Comparison of ENCODE assay signal across 1 cellular context in the genomic region with DNA sequence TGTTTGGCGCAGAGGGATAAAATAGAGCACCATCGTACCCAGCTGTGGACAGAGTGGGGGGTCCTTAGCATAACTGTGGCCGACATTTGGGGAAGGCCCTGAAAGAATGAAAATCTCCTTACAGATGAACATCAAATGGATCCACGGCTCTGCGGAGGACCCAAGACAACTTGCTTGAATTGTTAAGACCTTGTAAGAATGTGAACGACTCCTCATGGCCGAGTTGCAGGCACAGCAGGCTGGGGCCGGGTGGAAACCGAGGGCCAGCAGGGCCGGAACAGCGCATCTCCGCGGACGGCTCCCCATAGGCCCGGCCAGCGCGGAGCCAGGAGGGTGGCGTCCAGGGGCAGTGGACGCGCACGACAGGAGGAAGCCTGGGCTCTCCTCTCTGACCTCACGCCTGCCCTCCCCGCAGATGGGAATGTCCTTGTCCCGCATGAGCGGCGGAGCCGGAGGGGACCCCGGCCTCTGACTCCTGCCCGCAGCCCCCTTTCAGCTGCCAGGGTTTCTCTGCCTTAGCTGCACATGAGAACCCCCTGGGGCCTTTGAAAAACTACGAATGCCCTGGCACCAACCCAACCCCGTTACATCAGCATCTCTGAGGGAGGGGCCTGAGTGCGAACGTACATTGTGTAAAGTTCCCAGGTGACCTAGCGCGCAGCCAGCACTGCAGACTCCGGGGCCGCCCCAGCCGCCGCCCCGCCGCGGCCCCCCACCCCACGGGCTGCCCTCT.
TF ChIP-seq lines count a peak whose summit lies in the region.

No MANE protein-coding gene starts in this region.

TF ChIP-seq in H1, 55 proteins besides CTCF, POLR2A, EP300 and RAD21:
- TF ChIP-seq TEAD4 (IDR thresholded peaks at IDR 0.05; ENCODE audit: low read depth, low read length) (peak; percentile 79), PHF8 (conservative IDR thresholded peaks at IDR 0.05; ENCODE audit: low read depth, low read length) (no peak), SAP30 (IDR thresholded peaks at IDR 0.05; ENCODE audit: insufficient read depth, insufficient replicate concordance, low read length) (no peak), HDAC2 (IDR thresholded peaks at IDR 0.05; ENCODE audit: borderline replicate concordance in 1 of 2, low read depth in 2 of 2, low read length in 2 of 2) (peak in 1 of 2 experiments; percentile 90; a peak in 1 of 4 replicates), TAF7 (optimal IDR thresholded peaks at IDR 0.05; ENCODE audit: borderline replicate concordance, low read depth, low read length) (peak; percentile 23), KDM4A (IDR thresholded peaks at IDR 0.05; ENCODE audit: low read depth, low read length, severe bottlenecking) (peak; percentile 77), POLR2AphosphoS5 (IDR thresholded peaks at IDR 0.05; ENCODE audit: low read depth, low read length) (peak; percentile 68), FOSL1 (IDR thresholded peaks at IDR 0.05; ENCODE audit: insufficient read depth, low read depth, low read length) (no peak), NANOG (IDR thresholded peaks at IDR 0.05; ENCODE audit: insufficient read depth, low read depth, low read length, poor library complexity, severe bottlenecking) (peak; percentile 95), KDM1A (IDR thresholded peaks at IDR 0.05; ENCODE audit: borderline replicate concordance, low read length) (no peak), SUZ12 (IDR thresholded peaks at IDR 0.05; ENCODE audit: low read length) (peak; percentile 36; the same call in 1 of the 2 replicates), RNF2 (IDR thresholded peaks at IDR 0.05; ENCODE audit: borderline replicate concordance, low read depth, low read length, missing control alignments, poor library complexity, severe bottlenecking) (peak; percentile 32), YY1 (IDR thresholded peaks at IDR 0.05; ENCODE audit: low read depth, low read length) (peak; percentile 79), BCL11A (IDR thresholded peaks at IDR 0.05; ENCODE audit: low read depth in 2 of 2, low read length in 2 of 2) (peak; percentile 5 to 65), SIN3A (conservative IDR thresholded peaks at IDR 0.05 in 1 of 2, IDR thresholded peaks at IDR 0.05 in 1 of 2; ENCODE audit: low read depth in 1 of 2, low read length in 2 of 2) (0 out of 4 replicates have a peak, but pooled peaks of 1 of the 2 experiments have one; percentile 69), ASH2L (IDR thresholded peaks at IDR 0.05; ENCODE audit: low read length) (peak; percentile 67), TAF1 (IDR thresholded peaks at IDR 0.05; ENCODE audit: low read depth, low read length) (no peak), TCF12 (IDR thresholded peaks at IDR 0.05; ENCODE audit: low read depth, low read length) (peak; percentile 83), GABPA (IDR thresholded peaks at IDR 0.05; ENCODE audit: borderline replicate concordance, insufficient read depth, low read length) (peak; percentile 56; the same call in 1 of the 2 replicates), SP1 (IDR thresholded peaks at IDR 0.05; ENCODE audit: low read depth, low read length) (peak; percentile 71), POU5F1 (IDR thresholded peaks at IDR 0.05; ENCODE audit: low read depth, low read length) (peak; percentile 50; the same call in 1 of the 2 replicates)
- TF ChIP-seq, protein P1, sequence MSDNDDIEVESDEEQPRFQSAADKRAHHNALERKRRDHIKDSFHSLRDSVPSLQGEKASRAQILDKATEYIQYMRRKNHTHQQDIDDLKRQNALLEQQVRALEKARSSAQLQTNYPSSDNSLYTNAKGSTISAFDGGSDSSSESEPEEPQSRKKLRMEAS (IDR thresholded peaks at IDR 0.05), result peak; percentile 70
- TF ChIP-seq, protein P2, sequence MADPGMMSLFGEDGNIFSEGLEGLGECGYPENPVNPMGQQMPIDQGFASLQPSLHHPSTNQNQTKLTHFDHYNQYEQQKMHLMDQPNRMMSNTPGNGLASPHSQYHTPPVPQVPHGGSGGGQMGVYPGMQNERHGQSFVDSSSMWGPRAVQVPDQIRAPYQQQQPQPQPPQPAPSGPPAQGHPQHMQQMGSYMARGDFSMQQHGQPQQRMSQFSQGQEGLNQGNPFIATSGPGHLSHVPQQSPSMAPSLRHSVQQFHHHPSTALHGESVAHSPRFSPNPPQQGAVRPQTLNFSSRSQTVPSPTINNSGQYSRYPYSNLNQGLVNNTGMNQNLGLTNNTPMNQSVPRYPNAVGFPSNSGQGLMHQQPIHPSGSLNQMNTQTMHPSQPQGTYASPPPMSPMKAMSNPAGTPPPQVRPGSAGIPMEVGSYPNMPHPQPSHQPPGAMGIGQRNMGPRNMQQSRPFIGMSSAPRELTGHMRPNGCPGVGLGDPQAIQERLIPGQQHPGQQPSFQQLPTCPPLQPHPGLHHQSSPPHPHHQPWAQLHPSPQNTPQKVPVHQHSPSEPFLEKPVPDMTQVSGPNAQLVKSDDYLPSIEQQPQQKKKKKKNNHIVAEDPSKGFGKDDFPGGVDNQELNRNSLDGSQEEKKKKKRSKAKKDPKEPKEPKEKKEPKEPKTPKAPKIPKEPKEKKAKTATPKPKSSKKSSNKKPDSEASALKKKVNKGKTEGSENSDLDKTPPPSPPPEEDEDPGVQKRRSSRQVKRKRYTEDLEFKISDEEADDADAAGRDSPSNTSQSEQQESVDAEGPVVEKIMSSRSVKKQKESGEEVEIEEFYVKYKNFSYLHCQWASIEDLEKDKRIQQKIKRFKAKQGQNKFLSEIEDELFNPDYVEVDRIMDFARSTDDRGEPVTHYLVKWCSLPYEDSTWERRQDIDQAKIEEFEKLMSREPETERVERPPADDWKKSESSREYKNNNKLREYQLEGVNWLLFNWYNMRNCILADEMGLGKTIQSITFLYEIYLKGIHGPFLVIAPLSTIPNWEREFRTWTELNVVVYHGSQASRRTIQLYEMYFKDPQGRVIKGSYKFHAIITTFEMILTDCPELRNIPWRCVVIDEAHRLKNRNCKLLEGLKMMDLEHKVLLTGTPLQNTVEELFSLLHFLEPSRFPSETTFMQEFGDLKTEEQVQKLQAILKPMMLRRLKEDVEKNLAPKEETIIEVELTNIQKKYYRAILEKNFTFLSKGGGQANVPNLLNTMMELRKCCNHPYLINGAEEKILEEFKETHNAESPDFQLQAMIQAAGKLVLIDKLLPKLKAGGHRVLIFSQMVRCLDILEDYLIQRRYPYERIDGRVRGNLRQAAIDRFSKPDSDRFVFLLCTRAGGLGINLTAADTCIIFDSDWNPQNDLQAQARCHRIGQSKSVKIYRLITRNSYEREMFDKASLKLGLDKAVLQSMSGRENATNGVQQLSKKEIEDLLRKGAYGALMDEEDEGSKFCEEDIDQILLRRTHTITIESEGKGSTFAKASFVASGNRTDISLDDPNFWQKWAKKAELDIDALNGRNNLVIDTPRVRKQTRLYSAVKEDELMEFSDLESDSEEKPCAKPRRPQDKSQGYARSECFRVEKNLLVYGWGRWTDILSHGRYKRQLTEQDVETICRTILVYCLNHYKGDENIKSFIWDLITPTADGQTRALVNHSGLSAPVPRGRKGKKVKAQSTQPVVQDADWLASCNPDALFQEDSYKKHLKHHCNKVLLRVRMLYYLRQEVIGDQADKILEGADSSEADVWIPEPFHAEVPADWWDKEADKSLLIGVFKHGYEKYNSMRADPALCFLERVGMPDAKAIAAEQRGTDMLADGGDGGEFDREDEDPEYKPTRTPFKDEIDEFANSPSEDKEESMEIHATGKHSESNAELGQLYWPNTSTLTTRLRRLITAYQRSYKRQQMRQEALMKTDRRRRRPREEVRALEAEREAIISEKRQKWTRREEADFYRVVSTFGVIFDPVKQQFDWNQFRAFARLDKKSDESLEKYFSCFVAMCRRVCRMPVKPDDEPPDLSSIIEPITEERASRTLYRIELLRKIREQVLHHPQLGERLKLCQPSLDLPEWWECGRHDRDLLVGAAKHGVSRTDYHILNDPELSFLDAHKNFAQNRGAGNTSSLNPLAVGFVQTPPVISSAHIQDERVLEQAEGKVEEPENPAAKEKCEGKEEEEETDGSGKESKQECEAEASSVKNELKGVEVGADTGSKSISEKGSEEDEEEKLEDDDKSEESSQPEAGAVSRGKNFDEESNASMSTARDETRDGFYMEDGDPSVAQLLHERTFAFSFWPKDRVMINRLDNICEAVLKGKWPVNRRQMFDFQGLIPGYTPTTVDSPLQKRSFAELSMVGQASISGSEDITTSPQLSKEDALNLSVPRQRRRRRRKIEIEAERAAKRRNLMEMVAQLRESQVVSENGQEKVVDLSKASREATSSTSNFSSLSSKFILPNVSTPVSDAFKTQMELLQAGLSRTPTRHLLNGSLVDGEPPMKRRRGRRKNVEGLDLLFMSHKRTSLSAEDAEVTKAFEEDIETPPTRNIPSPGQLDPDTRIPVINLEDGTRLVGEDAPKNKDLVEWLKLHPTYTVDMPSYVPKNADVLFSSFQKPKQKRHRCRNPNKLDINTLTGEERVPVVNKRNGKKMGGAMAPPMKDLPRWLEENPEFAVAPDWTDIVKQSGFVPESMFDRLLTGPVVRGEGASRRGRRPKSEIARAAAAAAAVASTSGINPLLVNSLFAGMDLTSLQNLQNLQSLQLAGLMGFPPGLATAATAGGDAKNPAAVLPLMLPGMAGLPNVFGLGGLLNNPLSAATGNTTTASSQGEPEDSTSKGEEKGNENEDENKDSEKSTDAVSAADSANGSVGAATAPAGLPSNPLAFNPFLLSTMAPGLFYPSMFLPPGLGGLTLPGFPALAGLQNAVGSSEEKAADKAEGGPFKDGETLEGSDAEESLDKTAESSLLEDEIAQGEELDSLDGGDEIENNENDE (IDR thresholded peaks at IDR 0.05; ENCODE audit: insufficient replicate concordance, low read length), result peak; percentile 38
